In the genomic region with DNA sequence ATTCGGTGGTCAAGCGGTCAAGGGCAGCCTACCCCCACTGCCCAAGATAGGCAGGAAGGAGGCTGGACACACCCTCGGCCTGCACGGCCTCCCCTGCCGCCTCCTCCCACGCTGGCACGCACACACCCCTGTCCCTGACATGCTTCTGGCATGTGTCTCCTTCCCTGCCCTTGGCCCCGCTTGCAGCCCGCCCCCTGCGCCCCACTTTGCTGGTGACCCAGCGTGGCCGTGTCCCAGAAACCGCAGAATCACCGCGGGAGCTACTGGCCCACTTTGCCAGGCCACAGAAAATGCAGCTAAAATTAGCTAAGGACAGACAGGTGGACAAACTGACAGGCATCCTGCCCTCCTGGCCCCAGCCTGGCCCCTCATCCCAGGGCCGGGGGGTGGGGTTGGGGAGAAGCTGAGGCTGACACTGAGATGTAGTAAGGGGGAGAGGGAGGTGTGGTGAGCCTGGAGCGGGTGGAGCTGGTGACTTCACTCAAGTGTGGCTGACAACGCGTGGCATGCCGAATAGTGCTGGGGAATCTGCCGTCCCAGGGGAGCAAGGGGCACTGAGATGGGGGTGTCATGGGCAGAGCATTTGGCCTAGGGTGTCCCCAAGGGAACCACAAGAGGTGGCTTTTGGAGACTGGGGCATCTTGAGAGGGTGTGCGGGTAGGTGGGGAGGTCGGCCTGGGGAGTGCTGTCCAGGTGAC, we compare ENCODE assay signal across 21 cellular contexts. TPM values are rescaled to one million over a fixed set of nuclear protein-coding genes. Genes with fewer than 3 reads are reported as not detected.
DNase-seq lines count a peak whose midpoint lies in the region; ATAC-seq and TF ChIP-seq lines count a peak whose summit lies in the region.
"Had no signal": no experiment of that assay in that cellular context is flagged by ENCODE, and none has a peak within 500 bp of the region (broad histone marks: within the 10 kb centered on the region; RNA-seq: fewer than 3 reads in every experiment).

No MANE protein-coding gene starts in this region.

- TF ChIP-seq CTCF in nephron progenitor cell (IDR thresholded peaks at IDR 0.05), result no peak

- no peak for ATAC-seq in central memory CD8-positive, alpha-beta T cell (replicated peaks; ENCODE audit: extremely low read depth, poor library complexity, severe bottlenecking)
- ATAC-seq in GM18868 (IDR thresholded peaks at IDR 0.05; ENCODE audit: unreplicated experiment) (no peak), HG03108 (IDR thresholded peaks at IDR 0.05; ENCODE audit: unreplicated experiment) (no peak)
- ATAC-seq: HCT116, pancreas, SK-N-SH treated with all-trans-retinoic acid at 6 μM for 48 hours had no signal

- peaks cover 81% of the 10 kb centered on the region for H3K4me1 ChIP-seq in BLaER1
- H3K4me1 ChIP-seq: pancreas had no signal

- no peak overlapping the region for H3K27ac Mint-ChIP-seq in central memory CD8-positive, alpha-beta T cell (ENCODE audit: low read depth)
- no peak overlapping the region for H3K27ac Mint-ChIP-seq in nephron progenitor cell
- H3K27ac Mint-ChIP-seq: activated naive CD4-positive, alpha-beta T cell treated with anti-CD3 and anti-CD28 coated beads for 36 hours had no signal

- H3K4me1 Mint-ChIP-seq in central memory CD8-positive, alpha-beta T cell, result peaks cover 19% of the 10 kb centered on the region
- H3K4me1 Mint-ChIP-seq in nephron progenitor cell, result peaks cover 32% of the 10 kb centered on the region

- peak overlapping the region; percentile 77 for H3K9ac ChIP-seq in BLaER1

- H3K4me3 ChIP-seq in BLaER1 (peak overlapping the region; percentile 81), H7 (ENCODE audit: insufficient read depth, low read depth, low read length) (no peak overlapping the region)
- H3K4me3 ChIP-seq: Peyer's patch had no signal

- H3K4me3 Mint-ChIP-seq in central memory CD8-positive, alpha-beta T cell, result peak overlapping the region; percentile 42
- H3K4me3 Mint-ChIP-seq in nephron progenitor cell, result peak overlapping the region; percentile 76
- H3K4me3 Mint-ChIP-seq: activated naive CD4-positive, alpha-beta T cell treated with anti-CD3 and anti-CD28 coated beads for 36 hours had no signal

- H3K9me3 Mint-ChIP-seq in central memory CD8-positive, alpha-beta T cell, result no peaks in the 10 kb centered on the region
- no peaks in the 10 kb centered on the region for H3K9me3 Mint-ChIP-seq in nephron progenitor cell
- H3K9me3 Mint-ChIP-seq: activated naive CD4-positive, alpha-beta T cell treated with anti-CD3 and anti-CD28 coated beads for 36 hours had no signal

- H3K27me3 ChIP-seq in BLaER1, result no peaks in the 10 kb centered on the region
- H3K27me3 ChIP-seq in H7 (ENCODE audit: control insufficient read depth, insufficient read depth, low read length), result peaks cover 48% of the 10 kb centered on the region
- H3K27me3 ChIP-seq: vagina had no signal

- peak overlapping the region; percentile 95 for H3K4me2 ChIP-seq in BLaER1

- H3K9me3 ChIP-seq in BLaER1, result no peaks in the 10 kb centered on the region
- H3K9me3 ChIP-seq: pancreas, Peyer's patch, vagina had no signal

- H3K36me3 ChIP-seq in BLaER1 (peaks cover 49% of the 10 kb centered on the region), H7 (replicated peaks; ENCODE audit: control insufficient read depth, insufficient read depth, low read length) (no peaks in the 10 kb centered on the region)
- H3K36me3 ChIP-seq: pancreas, Peyer's patch, vagina had no signal

- peaks cover 61% of the 10 kb centered on the region for H4K20me1 ChIP-seq in BLaER1

- DNase-seq in H7 (peak; percentile 70), nephron progenitor cell (peak; percentile 33), inferior parietal cortex (ENCODE audit: extremely low spot score) (no peak), NCI-H1417 treated with DMSO at 0.1 percent for 48 hours (lab: John Stamatoyannopoulos, UW) (no peak)
- no peak for DNase-seq in central memory CD8-positive, alpha-beta T cell (ENCODE audit: low spot score in 2 of 2)
- DNase-seq: activated CD4-positive, alpha-beta T cell treated with anti-CD3 and anti-CD28 coated beads, Interleukin-2, amount 50 U/mL, for 4 hours; activated naive CD4-positive, alpha-beta T cell treated with anti-CD3 and anti-CD28 coated beads for 36 hours; NCI-H1436 treated with DMSO at 0.1 percent for 48 hours; NCI-H2227 treated with DMSO at 0.1 percent for 48 hours; NCI-H82 had no signal

- peaks cover 83% of the 10 kb centered on the region for H3K27me3 Mint-ChIP-seq in central memory CD8-positive, alpha-beta T cell
- H3K27me3 Mint-ChIP-seq in nephron progenitor cell (ENCODE audit: low read depth, poor library complexity), result peaks cover 12% of the 10 kb centered on the region

- H3K27ac ChIP-seq in BLaER1, result peak overlapping the region; percentile 84; the same call in 1 of the 2 replicates
- H3K27ac ChIP-seq: coronary artery, pancreas, Peyer's patch, vagina had no signal

- no peaks in the 10 kb centered on the region for H3K36me3 Mint-ChIP-seq in central memory CD8-positive, alpha-beta T cell (ENCODE audit: insufficient read depth)
- peaks cover 33% of the 10 kb centered on the region for H3K36me3 Mint-ChIP-seq in nephron progenitor cell (ENCODE audit: low read depth)

RNA-seq across cellular contexts. Expression of gene SHANK1, which starts 2.4 kb away (rescaled TPM):
- 0.35 and 0.67 TPM in 2 replicates for total RNA-seq in H7 (2014; rRNA removed; shearing (Covaris generic))
- total RNA-seq: activated naive CD4-positive, alpha-beta T cell treated with anti-CD3 and anti-CD28 coated beads for 36 hours; HT-29 had no signal

RNA-seq across cellular contexts. Expression of gene CLEC11A, which starts 6.0 kb away (rescaled TPM):
- total RNA-seq in H7 (2014; rRNA removed; shearing (Covaris generic)), result 4.7 and 7.1 TPM in 2 replicates

RNA-seq across cellular contexts. Expression of gene GPR32, which starts 53.1 kb away (rescaled TPM):
- total RNA-seq in H7 (2014; rRNA removed; shearing (Covaris generic)), result not detected in 2 replicates
- total RNA-seq: activated naive CD4-positive, alpha-beta T cell treated with anti-CD3 and anti-CD28 coated beads for 36 hours; endothelial cell of umbilical vein; HT-29; pancreas; Peyer's patch; vagina had no signal

Comparison
In these comparisons a context has a peak if more than half of its experiments do, and no peak if none do; other contexts are left out.
1. DNase-seq: peak in H7 (single experiment) and nephron progenitor cell (single experiment); none in central memory CD8-positive, alpha-beta T cell (0 of 2), inferior parietal cortex (single experiment) and NCI-H1417 treated with DMSO at 0.1 percent for 48 hours (single experiment).